ENCODE assay signal across 18 cellular contexts in the genomic region with DNA sequence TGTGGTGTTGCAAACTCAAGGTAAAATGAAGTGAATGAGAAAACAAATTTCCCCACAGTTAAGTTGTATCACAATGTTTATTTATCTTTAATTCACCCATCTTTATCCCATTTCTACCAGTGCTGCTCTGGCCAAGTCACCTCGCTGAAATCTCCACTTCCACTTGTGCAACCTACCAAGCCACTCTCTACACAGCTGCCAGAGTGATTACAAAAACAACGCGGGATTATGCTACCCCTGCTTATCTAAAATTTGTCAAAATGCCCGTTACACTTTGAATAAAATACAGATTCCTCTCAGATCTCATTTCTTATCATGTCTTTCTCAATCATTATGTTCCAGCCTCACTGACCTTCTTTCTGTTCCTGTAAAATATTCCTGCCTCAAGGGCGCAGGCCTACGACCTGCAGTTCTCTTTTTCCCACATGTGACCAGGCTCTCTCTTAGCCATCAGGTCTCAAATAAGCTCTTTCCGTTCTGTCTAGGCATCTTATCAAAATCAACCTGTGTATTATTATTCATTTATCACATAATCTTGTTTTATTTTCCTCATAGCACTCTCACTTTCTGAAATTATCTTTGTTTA.
DNase-seq lines count a peak whose midpoint lies in the region; ATAC-seq and TF ChIP-seq lines count a peak whose summit lies in the region.
"Had no signal": no experiment of that assay in that cellular context is flagged by ENCODE, and none has a peak within 500 bp of the region (broad histone marks: within the 10 kb centered on the region; RNA-seq: fewer than 3 reads in every experiment).

No MANE protein-coding gene starts in this region.

- H3K9ac ChIP-seq in adipocyte (ENCODE audit: low read length) = no peak overlapping the region
- no peak overlapping the region for H3K9ac ChIP-seq in mesenchymal stem cell (ENCODE audit: low read length)
- H3K9ac ChIP-seq: BLaER1 treated with 17β-estradiol and CSF1 and Interleukin-3, amounts not matched to agents 10 nM and 100 nM had no signal

- no peaks in the 10 kb centered on the region for H3K36me3 ChIP-seq in adipocyte (ENCODE audit: control insufficient read depth, insufficient read depth, low read length, severe bottlenecking)
- H3K36me3 ChIP-seq in mesenchymal stem cell (ENCODE audit: control insufficient read depth in 1 of 2, insufficient read depth in 2 of 2, low read depth in 1 of 2, low read length in 2 of 2) = no peaks in the 10 kb centered on the region
- no peaks in the 10 kb centered on the region for H3K36me3 ChIP-seq in upper lobe of right lung
- H3K36me3 ChIP-seq: BLaER1 treated with 17β-estradiol and CSF1 and Interleukin-3, amounts not matched to agents 10 nM and 100 nM had no signal

- no peak overlapping the region for H3K27ac ChIP-seq in mesenchymal stem cell (ENCODE audit: low read length, poor library complexity, severe bottlenecking)
- no peak overlapping the region for H3K27ac ChIP-seq in upper lobe of right lung
- H3K27ac ChIP-seq: BLaER1 treated with 17β-estradiol and CSF1 and Interleukin-3, amounts not matched to agents 10 nM and 100 nM had no signal

- no peak overlapping the region for H3K4me2 ChIP-seq in mesenchymal stem cell (ENCODE audit: low read length, poor library complexity, severe bottlenecking)
- H3K4me2 ChIP-seq: BLaER1 treated with 17β-estradiol and CSF1 and Interleukin-3, amounts not matched to agents 10 nM and 100 nM had no signal

- intact Hi-C loops in upper lobe of right lung (cut with DNase I) = no loop called here

- no peak overlapping the region for H2BK15ac ChIP-seq in mesenchymal stem cell (ENCODE audit: low read depth, poor library complexity, severe bottlenecking)

- H3K27me3 ChIP-seq in adipocyte (replicated peaks; ENCODE audit: control insufficient read depth, insufficient read depth, low read length) (no peaks in the 10 kb centered on the region), mesenchymal stem cell (ENCODE audit: control insufficient read depth in 1 of 2, insufficient read depth in 1 of 2, low read length in 2 of 2) (no peaks in the 10 kb centered on the region), upper lobe of right lung (no peaks in the 10 kb centered on the region)
- H3K27me3 ChIP-seq: BLaER1 treated with 17β-estradiol and CSF1 and Interleukin-3, amounts not matched to agents 10 nM and 100 nM had no signal

- H2AFZ ChIP-seq in mesenchymal stem cell (ENCODE audit: low read depth, low read length) = no peak overlapping the region

- peak; percentile 31 for DNase-seq in H4 (ENCODE audit: low spot score)
- DNase-seq in adipocyte (ENCODE audit: low read depth) = peak; percentile 26
- peak; percentile 34 to 65 for DNase-seq in foreskin fibroblast
- DNase-seq in mesenchymal stem cell = peak; percentile 20
- no peak for DNase-seq in GF-D8 (lab: John Stamatoyannopoulos, UW)
- DNase-seq in pons (ENCODE audit: low spot score) = no peak
- no peak for DNase-seq in upper lobe of right lung
- no peak for DNase-seq in kidney tubule cell (ENCODE audit: low spot score)
- DNase-seq: Calu3; CD8-positive, alpha-beta T cell; DMS53; MV-4-11; NCI-H1694 treated with DMSO at 0.1 percent for 48 hours; NCI-H510A; NCI-H82; RPMI8226 had no signal

- H4K8ac ChIP-seq in mesenchymal stem cell (ENCODE audit: low read length) = no peak overlapping the region

- H2BK120ac ChIP-seq in mesenchymal stem cell (ENCODE audit: low read depth, low read length) = no peak overlapping the region

- no peaks in the 10 kb centered on the region for H3K79me1 ChIP-seq in mesenchymal stem cell (replicated peaks; ENCODE audit: low read length, poor library complexity, severe bottlenecking)

- no peak overlapping the region for H3K4me3 ChIP-seq in adipocyte (ENCODE audit: low read length)
- no peak overlapping the region for H3K4me3 ChIP-seq in foreskin fibroblast (ENCODE audit: low read depth in 1 of 2, low read length in 2 of 2)
- no peak overlapping the region for H3K4me3 ChIP-seq in mesenchymal stem cell (ENCODE audit: insufficient read depth in 1 of 2, low read depth in 1 of 2, low read length in 2 of 2)
- no peak overlapping the region for H3K4me3 ChIP-seq in upper lobe of right lung
- H3K4me3 ChIP-seq: BLaER1 treated with 17β-estradiol and CSF1 and Interleukin-3, amounts not matched to agents 10 nM and 100 nM; K562 had no signal

- H2BK12ac ChIP-seq in mesenchymal stem cell (ENCODE audit: low read length in 2 of 2) = no peak overlapping the region

- no peak for ATAC-seq in upper lobe of right lung
- ATAC-seq: CD8-positive, alpha-beta T cell; K562 had no signal

- H3K4me1 ChIP-seq in adipocyte (ENCODE audit: control insufficient read depth, insufficient read depth, low read length) (peaks cover 17% of the 10 kb centered on the region), mesenchymal stem cell (ENCODE audit: control insufficient read depth, insufficient read depth, low read depth, low read length) (no peaks in the 10 kb centered on the region), upper lobe of right lung (no peaks in the 10 kb centered on the region)
- H3K4me1 ChIP-seq: BLaER1 treated with 17β-estradiol and CSF1 and Interleukin-3, amounts not matched to agents 10 nM and 100 nM had no signal

- H2BK5ac ChIP-seq in mesenchymal stem cell (ENCODE audit: low read depth, low read length, poor library complexity, severe bottlenecking) = no peak overlapping the region

- H2AK5ac ChIP-seq in mesenchymal stem cell (ENCODE audit: low read length, severe bottlenecking) = no peak overlapping the region

- H3K9me3 ChIP-seq in adipocyte (ENCODE audit: control insufficient read depth, low read length) (no peaks in the 10 kb centered on the region), mesenchymal stem cell (ENCODE audit: control insufficient read depth, low read length) (no peaks in the 10 kb centered on the region), upper lobe of right lung (no peaks in the 10 kb centered on the region)

- no peak for TF ChIP-seq CTCF in foreskin fibroblast (IDR thresholded peaks at IDR 0.05; ENCODE audit: low read depth, low read length)
- no peak for TF ChIP-seq CTCF in upper lobe of right lung (IDR thresholded peaks at IDR 0.05)

- H4K91ac ChIP-seq in mesenchymal stem cell (ENCODE audit: low read length) = no peak overlapping the region

- H3K18ac ChIP-seq in mesenchymal stem cell (ENCODE audit: low read depth in 1 of 2, low read length in 2 of 2) = peak overlapping the region in 1 of 2 experiments; percentile 34

- WGBS in mesenchymal stem cell = 84% methylated on average over 7 of the region's 7 CpGs

- H3K23ac ChIP-seq in mesenchymal stem cell (ENCODE audit: low read length in 2 of 2) = no peak overlapping the region

- H3K14ac ChIP-seq in mesenchymal stem cell (ENCODE audit: low read length in 2 of 2) = no peak overlapping the region

- no peak overlapping the region for H3K4ac ChIP-seq in mesenchymal stem cell (ENCODE audit: low read depth in 1 of 2, low read length in 2 of 2)

Comparison
In these comparisons a context has a peak if more than half of its experiments do, and no peak if none do; other contexts are left out.
1. DNase-seq: peak in H4 (single experiment), adipocyte (single experiment), foreskin fibroblast (2 of 2) and mesenchymal stem cell (single experiment); none in GF-D8 (single experiment), pons (single experiment), upper lobe of right lung (single experiment) and kidney tubule cell (single experiment).